Comparison of ENCODE assay signal across 1 cellular context in genomic region chr14:99191663-99192621, GRCh38.
TF ChIP-seq lines count a peak whose summit lies in the region.

No MANE protein-coding gene starts in this region.

TF ChIP-seq in GM23338, 12 proteins besides CTCF, POLR2A, EP300 and RAD21 (continued from another document):
- TF ChIP-seq REST (IDR thresholded peaks at IDR 0.05; ENCODE audit: unreplicated experiment) (no peak), ZNF114 (CRISPR knock-in tag; IDR thresholded peaks at IDR 0.05) (no peak), EZH2phosphoT487 (IDR thresholded peaks at IDR 0.05; ENCODE audit: unreplicated experiment) (no peak), ZNF331 (CRISPR knock-in tag; IDR thresholded peaks at IDR 0.05; ENCODE audit: low read depth) (no peak), NANOG (IDR thresholded peaks at IDR 0.05; ENCODE audit: borderline replicate concordance) (no peak), EZH2 (IDR thresholded peaks at IDR 0.05; ENCODE audit: low read depth, unreplicated experiment) (no peak)
